In genomic region chr17:18157354-18157985, GRCh38 we compare ENCODE assay signal across 9 cellular contexts. TPM values are rescaled to one million over a fixed set of nuclear protein-coding genes. Genes with fewer than 3 reads are reported as not detected.
A peak's percentile ranks its signal among the peaks of the same experiment; 100 is the strongest.
DNase-seq lines count a peak whose midpoint lies in the region; ATAC-seq and TF ChIP-seq lines count a peak whose summit lies in the region.
"Had no signal": no experiment of that assay in that cellular context is flagged by ENCODE, and none has a peak within 500 bp of the region (broad histone marks: within the 10 kb centered on the region; RNA-seq: fewer than 3 reads in every experiment).

No MANE protein-coding gene starts in this region.

- ATAC-seq in GM19463 (IDR thresholded peaks at IDR 0.05; ENCODE audit: unreplicated experiment), result no peak

- H2AFZ ChIP-seq in smooth muscle cell (ENCODE audit: low read depth), result no peak overlapping the region

- no peaks in the 10 kb centered on the region for H4K20me1 ChIP-seq in smooth muscle cell (ENCODE audit: low read depth)

- H3K36me3 Mint-ChIP-seq in endodermal cell (ENCODE audit: low read depth), result no peaks in the 10 kb centered on the region

- no peaks in the 10 kb centered on the region for H3K9me3 Mint-ChIP-seq in endodermal cell

- H3K27ac Mint-ChIP-seq in endodermal cell, result peak overlapping the region; percentile 90

- H3K27me3 ChIP-seq in endodermal cell (ENCODE audit: control insufficient read depth, insufficient read depth, low read length, poor library complexity, severe bottlenecking) (no peaks in the 10 kb centered on the region), smooth muscle cell (ENCODE audit: low read depth) (no peaks in the 10 kb centered on the region)
- H3K27me3 ChIP-seq: cardiac muscle cell had no signal

- H3K4me2 ChIP-seq in smooth muscle cell, result peak overlapping the region; percentile 83

- no peak overlapping the region for H3K27ac ChIP-seq in endodermal cell (ENCODE audit: low read depth, low read length)
- no peak overlapping the region for H3K27ac ChIP-seq in smooth muscle cell (ENCODE audit: low read depth)
- H3K27ac ChIP-seq: cardiac muscle cell had no signal

- DNase-seq in NOMO-1 (lab: John Stamatoyannopoulos, UW; ENCODE audit: unreplicated experiment in 2 of 2) (peak; percentile 5 to 14), NOMO-1 treated with dmso at 0.1 percent for 144 hours (lab: John Stamatoyannopoulos, UW; ENCODE audit: unreplicated experiment) (no peak), NB4 (ENCODE audit: low read depth) (peak; percentile 32), endodermal cell (no peak), smooth muscle cell (lab: John Stamatoyannopoulos, UW; ENCODE audit: unreplicated experiment) (no peak), mesenteric fat pad (ENCODE audit: low spot score) (no peak), iPS-NIHi11 (ENCODE audit: low spot score) (no peak)

- H3K27me3 Mint-ChIP-seq in endodermal cell (ENCODE audit: insufficient read depth), result no peaks in the 10 kb centered on the region

- TF ChIP-seq CTCF in NB4 (IDR thresholded peaks at IDR 0.05; ENCODE audit: low read depth, low read length), result no peak
- TF ChIP-seq CTCF in endodermal cell (conservative IDR thresholded peaks at IDR 0.05), result no peak
- no peak for TF ChIP-seq CTCF in smooth muscle cell (IDR thresholded peaks at IDR 0.05; ENCODE audit: borderline replicate concordance, insufficient read depth, poor library complexity, severe bottlenecking)

- H3K9ac ChIP-seq in endodermal cell (ENCODE audit: extremely low read depth, low read length, poor library complexity, severe bottlenecking) (no peak overlapping the region), smooth muscle cell (ENCODE audit: low read depth) (no peak overlapping the region)

- H3K4me1 ChIP-seq in endodermal cell (ENCODE audit: control insufficient read depth, insufficient read depth, low read length), result peaks cover 3% of the 10 kb centered on the region
- peaks cover 10% of the 10 kb centered on the region for H3K4me1 ChIP-seq in smooth muscle cell (ENCODE audit: low read depth)

- no peaks in the 10 kb centered on the region for H3K4me1 Mint-ChIP-seq in endodermal cell

- no peaks in the 10 kb centered on the region for H3F3A ChIP-seq in smooth muscle cell (ENCODE audit: low read depth)

- H3K9me3 ChIP-seq in endodermal cell (ENCODE audit: control insufficient read depth, low read length) (no peaks in the 10 kb centered on the region), smooth muscle cell (replicated peaks; ENCODE audit: low read depth) (no peaks in the 10 kb centered on the region)

- no peaks in the 10 kb centered on the region for H3K79me2 ChIP-seq in smooth muscle cell (ENCODE audit: low read depth)

- no peak for TF ChIP-seq POLR2A in NB4 (IDR thresholded peaks at IDR 0.05; ENCODE audit: extremely low read depth, insufficient read length)

- H3K4me3 ChIP-seq in NB4 (ENCODE audit: low read depth, low read length) (no peak overlapping the region), endodermal cell (ENCODE audit: low read length) (no peak overlapping the region), smooth muscle cell (no peak overlapping the region)

- WGBS in endodermal cell (ENCODE audit: insufficient coverage in 1 of 2, insufficient read length in 1 of 2), 2 experiments, result 88 to 100% methylated on average over 1 to 22 of the region's 22 CpGs
- WGBS in smooth muscle cell (ENCODE audit: low lambda C conversion rate), result 74% methylated on average over 17 of the region's 22 CpGs

- H3K4me3 Mint-ChIP-seq in endodermal cell, result peak overlapping the region; percentile 80

- H3K36me3 ChIP-seq in endodermal cell (ENCODE audit: control insufficient read depth, insufficient read depth, low read length), result no peaks in the 10 kb centered on the region
- H3K36me3 ChIP-seq in smooth muscle cell (ENCODE audit: low read depth), result no peaks in the 10 kb centered on the region
- H3K36me3 ChIP-seq: cardiac muscle cell had no signal

RNA-seq across cellular contexts. Expression of gene ALKBH5, which starts 26.2 kb away (rescaled TPM):
- total RNA-seq in endodermal cell, result 10 to 100 TPM; 64.1 to 80.9 TPM
- polyA plus RNA-seq in endodermal cell (2013, experiment 1 of 2), result 51.6 TPM
- 48.6 TPM for polyA plus RNA-seq in endodermal cell (2013, experiment 2 of 2)
- 93.1 and 97.9 TPM in 2 replicates for total RNA-seq in smooth muscle cell
- polyA plus RNA-seq in smooth muscle cell, result 114 and 119 TPM in 2 replicates
- 86.9 TPM for total RNA-seq in mesenteric fat pad

RNA-seq across cellular contexts. Expression of gene MYO15A, which starts 48.9 kb away (rescaled TPM):
- 1 to 10 TPM; 1.7 to 2.4 TPM for total RNA-seq in endodermal cell
- 5.2 TPM for polyA plus RNA-seq in endodermal cell (2013, experiment 1 of 2)
- polyA plus RNA-seq in endodermal cell (2013, experiment 2 of 2), result 3.8 TPM
- total RNA-seq in smooth muscle cell, result 2.0 and 2.3 TPM in 2 replicates
- 2.7 and 3.6 TPM in 2 replicates for polyA plus RNA-seq in smooth muscle cell
- 0.71 TPM for total RNA-seq in mesenteric fat pad

Comparison
In these comparisons a context has a peak if more than half of its experiments do, and no peak if none do; other contexts are left out.
1. DNase-seq: peak in NOMO-1 (2 of 2) and NB4 (single experiment); none in NOMO-1 treated with dmso at 0.1 percent for 144 hours (single experiment), endodermal cell (single experiment), smooth muscle cell (single experiment), mesenteric fat pad (single experiment) and iPS-NIHi11 (single experiment).